In genomic region chr2:176455865-176456291, GRCh38 we compare ENCODE assay signal across 10 cellular contexts.
DNase-seq lines count a peak whose midpoint lies in the region; ATAC-seq lines count a peak whose summit lies in the region.
"Had no signal": no experiment of that assay in that cellular context is flagged by ENCODE, and none has a peak within 500 bp of the region (broad histone marks: within the 10 kb centered on the region; RNA-seq: fewer than 3 reads in every experiment).

No MANE protein-coding gene starts in this region.

- no peaks in the 10 kb centered on the region for H3K79me1 ChIP-seq in trophoblast cell (ENCODE audit: low read length)

- peak; percentile 92 for ATAC-seq in sciatic nerve
- no peak for ATAC-seq in HG02938 (IDR thresholded peaks at IDR 0.05; ENCODE audit: unreplicated experiment)
- no peak for ATAC-seq in HG03457 (IDR thresholded peaks at IDR 0.05; ENCODE audit: unreplicated experiment)

- no peak overlapping the region for H2BK120ac ChIP-seq in trophoblast cell (ENCODE audit: insufficient read depth, low read length, poor library complexity)

- no peak overlapping the region for H2AK5ac ChIP-seq in trophoblast cell (ENCODE audit: low read length)

- no peak overlapping the region for H3K4me2 ChIP-seq in trophoblast cell (ENCODE audit: low read length)

- H3K14ac ChIP-seq in trophoblast cell (ENCODE audit: low read length) = no peak overlapping the region

- no peaks in the 10 kb centered on the region for H3K79me2 ChIP-seq in trophoblast cell (ENCODE audit: control insufficient read depth, insufficient read depth, low read length, poor library complexity)

- no peak overlapping the region for H3K23ac ChIP-seq in trophoblast cell (ENCODE audit: low read length)

- H3K4ac ChIP-seq in trophoblast cell (ENCODE audit: low read depth, low read length) = no peak overlapping the region

- intact Hi-C loops in sciatic nerve (cut with DNase I) = loop anchor here (5.0 kb wide), 1 partner anchor 314 kb away; no protein-coding TSS in a partner anchor

- no peak overlapping the region for H3K9ac ChIP-seq in trophoblast cell (ENCODE audit: low read length)

- WGBS in trophoblast cell (ENCODE audit: extremely low coverage, insufficient coverage, insufficient read length) = no CpG with 5 or more reads among the region's 3 CpGs

- no peak overlapping the region for H3K18ac ChIP-seq in trophoblast cell (ENCODE audit: low read length)

- H3K27ac ChIP-seq in trophoblast cell (ENCODE audit: low read depth, low read length) = no peak overlapping the region

- H3K9me3 ChIP-seq in trophoblast cell (ENCODE audit: insufficient read depth, low read depth, low read length) = no peaks in the 10 kb centered on the region

- no peak overlapping the region for H3K4me3 ChIP-seq in trophoblast cell (ENCODE audit: low read depth, low read length)

- H2AFZ ChIP-seq in trophoblast cell (ENCODE audit: insufficient read depth, low read length, poor library complexity) = no peak overlapping the region

- no peak overlapping the region for H4K8ac ChIP-seq in trophoblast cell (ENCODE audit: low read depth, low read length)

- H2BK5ac ChIP-seq in trophoblast cell (ENCODE audit: low read depth, low read length, poor library complexity) = no peak overlapping the region

- peak; percentile 72 for DNase-seq in ELF-1 (ENCODE audit: low read depth, low spot score)
- DNase-seq in NCI-H69 (lab: John Stamatoyannopoulos, UW) = peak; percentile 48
- peak; percentile 38 for DNase-seq in glomerular visceral epithelial cell (ENCODE audit: extremely low spot score)
- DNase-seq in sciatic nerve (ENCODE audit: low spot score) = peak; percentile 60
- DNase-seq in NCI-H2081 treated with DMSO at 0.1 percent for 48 hours (lab: John Stamatoyannopoulos, UW) = no peak
- DNase-seq in trophoblast cell = no peak
- DNase-seq: NCI-H2081; stimulated activated CD4-positive, alpha-beta T cell treated with anti-CD3 and anti-CD28 coated beads, Interleukin-2, amount 100 ng/mL, for 48 hours had no signal

- H3K36me3 ChIP-seq in trophoblast cell (ENCODE audit: control insufficient read depth in 1 of 2, insufficient read depth in 2 of 2, low read length in 2 of 2) = no peaks in the 10 kb centered on the region

- H4K91ac ChIP-seq in trophoblast cell (ENCODE audit: low read depth, low read length) = no peak overlapping the region

- H4K12ac ChIP-seq in trophoblast cell (ENCODE audit: low read depth, low read length) = no peak overlapping the region

- H3K4me1 ChIP-seq in trophoblast cell (ENCODE audit: control insufficient read depth in 1 of 2, insufficient read depth in 2 of 2, low read length in 2 of 2) = peaks cover 2 to 3% of the 10 kb centered on the region in 2 experiments

- no peaks in the 10 kb centered on the region for H3K27me3 ChIP-seq in trophoblast cell (ENCODE audit: insufficient read depth, low read length)

- H2BK12ac ChIP-seq in trophoblast cell (ENCODE audit: low read length) = no peak overlapping the region

Comparison
In these comparisons a context has a peak if more than half of its experiments do, and no peak if none do; other contexts are left out.
1. DNase-seq: peak in ELF-1 (single experiment), NCI-H69 (single experiment), glomerular visceral epithelial cell (single experiment) and sciatic nerve (single experiment); none in NCI-H2081 treated with DMSO at 0.1 percent for 48 hours (single experiment) and trophoblast cell (0 of 2).